Comparison of ENCODE assay signal across 2 cellular contexts in the genomic region with DNA sequence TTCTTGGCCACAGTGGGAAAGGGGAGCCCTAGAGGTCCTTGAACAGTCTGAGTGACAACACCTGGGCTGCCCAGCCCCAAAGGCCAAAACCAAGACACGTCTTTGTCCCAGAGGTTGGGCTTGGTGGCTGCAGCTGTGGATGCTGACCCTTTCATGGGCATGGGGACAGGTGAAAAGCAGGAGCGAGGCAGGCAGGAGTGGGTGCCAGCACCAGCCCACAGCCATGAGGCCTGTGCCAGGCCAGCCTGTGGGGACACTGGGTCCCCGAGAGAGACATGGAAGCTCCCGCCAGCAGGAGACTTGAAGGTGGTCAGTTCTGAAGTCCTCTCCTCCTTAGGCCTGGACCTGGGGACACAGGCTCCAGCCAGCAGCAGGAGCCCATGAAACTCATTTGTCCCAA.
TF ChIP-seq lines count a peak whose summit lies in the region.

No MANE protein-coding gene starts in this region.

TF ChIP-seq in A549, 52 proteins besides CTCF, POLR2A, EP300 and RAD21:
- TF ChIP-seq RNF2 (IDR thresholded peaks at IDR 0.05; ENCODE audit: borderline replicate concordance, low read depth) (no peak), CBX2 (IDR thresholded peaks at IDR 0.05; ENCODE audit: borderline replicate concordance, low read depth) (no peak), JUNB (IDR thresholded peaks at IDR 0.05) (no peak), NPAS2 (CRISPR knock-in tag; IDR thresholded peaks at IDR 0.05; ENCODE audit: borderline replicate concordance) (no peak), CBX8 (IDR thresholded peaks at IDR 0.05) (no peak), FOSB (CRISPR knock-in tag; IDR thresholded peaks at IDR 0.05) (no peak), CHD2 (IDR thresholded peaks at IDR 0.05; ENCODE audit: low read length, partially characterized antibody) (no peak), TP53 (CRISPR knock-in tag; IDR thresholded peaks at IDR 0.05) (no peak), MAFK (IDR thresholded peaks at IDR 0.05; ENCODE audit: partially characterized antibody) (no peak), JUN (IDR thresholded peaks at IDR 0.05) (no peak), TFCP2L1 (CRISPR knock-in tag; IDR thresholded peaks at IDR 0.05) (no peak), SREBF2 (IDR thresholded peaks at IDR 0.05) (no peak), CHD4 (IDR thresholded peaks at IDR 0.05; ENCODE audit: borderline replicate concordance) (no peak), ESRRA (IDR thresholded peaks at IDR 0.05; ENCODE audit: borderline replicate concordance, low read length) (no peak), RARB (CRISPR knock-in tag; IDR thresholded peaks at IDR 0.05) (no peak)
- TF ChIP-seq, protein P1, sequence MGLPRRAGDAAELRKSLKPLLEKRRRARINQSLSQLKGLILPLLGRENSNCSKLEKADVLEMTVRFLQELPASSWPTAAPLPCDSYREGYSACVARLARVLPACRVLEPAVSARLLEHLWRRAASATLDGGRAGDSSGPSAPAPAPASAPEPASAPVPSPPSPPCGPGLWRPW (IDR thresholded peaks at IDR 0.05) = no peak
- TF ChIP-seq, protein P2, sequence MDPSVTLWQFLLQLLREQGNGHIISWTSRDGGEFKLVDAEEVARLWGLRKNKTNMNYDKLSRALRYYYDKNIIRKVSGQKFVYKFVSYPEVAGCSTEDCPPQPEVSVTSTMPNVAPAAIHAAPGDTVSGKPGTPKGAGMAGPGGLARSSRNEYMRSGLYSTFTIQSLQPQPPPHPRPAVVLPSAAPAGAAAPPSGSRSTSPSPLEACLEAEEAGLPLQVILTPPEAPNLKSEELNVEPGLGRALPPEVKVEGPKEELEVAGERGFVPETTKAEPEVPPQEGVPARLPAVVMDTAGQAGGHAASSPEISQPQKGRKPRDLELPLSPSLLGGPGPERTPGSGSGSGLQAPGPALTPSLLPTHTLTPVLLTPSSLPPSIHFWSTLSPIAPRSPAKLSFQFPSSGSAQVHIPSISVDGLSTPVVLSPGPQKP (IDR thresholded peaks at IDR 0.05; ENCODE audit: low read depth, low read length) = no peak
- TF ChIP-seq, protein P3, sequence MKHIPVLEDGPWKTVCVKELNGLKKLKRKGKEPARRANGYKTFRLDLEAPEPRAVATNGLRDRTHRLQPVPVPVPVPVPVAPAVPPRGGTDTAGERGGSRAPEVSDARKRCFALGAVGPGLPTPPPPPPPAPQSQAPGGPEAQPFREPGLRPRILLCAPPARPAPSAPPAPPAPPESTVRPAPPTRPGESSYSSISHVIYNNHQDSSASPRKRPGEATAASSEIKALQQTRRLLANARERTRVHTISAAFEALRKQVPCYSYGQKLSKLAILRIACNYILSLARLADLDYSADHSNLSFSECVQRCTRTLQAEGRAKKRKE (CRISPR knock-in tag; IDR thresholded peaks at IDR 0.05; ENCODE audit: low read depth) = no peak
- TF ChIP-seq, protein P4, sequence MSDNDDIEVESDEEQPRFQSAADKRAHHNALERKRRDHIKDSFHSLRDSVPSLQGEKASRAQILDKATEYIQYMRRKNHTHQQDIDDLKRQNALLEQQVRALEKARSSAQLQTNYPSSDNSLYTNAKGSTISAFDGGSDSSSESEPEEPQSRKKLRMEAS (IDR thresholded peaks at IDR 0.05) = no peak
- TF ChIP-seq, protein P5, sequence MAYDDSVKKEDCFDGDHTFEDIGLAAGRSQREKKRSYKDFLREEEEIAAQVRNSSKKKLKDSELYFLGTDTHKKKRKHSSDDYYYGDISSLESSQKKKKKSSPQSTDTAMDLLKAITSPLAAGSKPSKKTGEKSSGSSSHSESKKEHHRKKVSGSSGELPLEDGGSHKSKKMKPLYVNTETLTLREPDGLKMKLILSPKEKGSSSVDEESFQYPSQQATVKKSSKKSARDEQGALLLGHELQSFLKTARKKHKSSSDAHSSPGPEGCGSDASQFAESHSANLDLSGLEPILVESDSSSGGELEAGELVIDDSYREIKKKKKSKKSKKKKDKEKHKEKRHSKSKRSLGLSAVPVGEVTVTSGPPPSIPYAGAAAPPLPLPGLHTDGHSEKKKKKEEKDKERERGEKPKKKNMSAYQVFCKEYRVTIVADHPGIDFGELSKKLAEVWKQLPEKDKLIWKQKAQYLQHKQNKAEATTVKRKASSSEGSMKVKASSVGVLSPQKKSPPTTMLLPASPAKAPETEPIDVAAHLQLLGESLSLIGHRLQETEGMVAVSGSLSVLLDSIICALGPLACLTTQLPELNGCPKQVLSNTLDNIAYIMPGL (CRISPR knock-in tag; IDR thresholded peaks at IDR 0.05; ENCODE audit: borderline replicate concordance) = no peak

TF ChIP-seq in IMR-90, 13 proteins besides CTCF, POLR2A, EP300 and RAD21 (continued from another document):
- TF ChIP-seq MAZ (IDR thresholded peaks at IDR 0.05; ENCODE audit: borderline replicate concordance, low read depth, low read length) = no peak
- no peak for TF ChIP-seq BHLHE40 (IDR thresholded peaks at IDR 0.05; ENCODE audit: low read depth, low read length)
- TF ChIP-seq MAFK (IDR thresholded peaks at IDR 0.05; ENCODE audit: low read depth, low read length) = no peak
- no peak for TF ChIP-seq CEBPB (IDR thresholded peaks at IDR 0.05; ENCODE audit: low read depth, low read length)
- no peak for TF ChIP-seq CHD1 (IDR thresholded peaks at IDR 0.05; ENCODE audit: low read depth, low read length)
- TF ChIP-seq, protein P2 (IDR thresholded peaks at IDR 0.05; ENCODE audit: borderline replicate concordance, low read depth, low read length) = no peak
- TF ChIP-seq, protein P6, sequence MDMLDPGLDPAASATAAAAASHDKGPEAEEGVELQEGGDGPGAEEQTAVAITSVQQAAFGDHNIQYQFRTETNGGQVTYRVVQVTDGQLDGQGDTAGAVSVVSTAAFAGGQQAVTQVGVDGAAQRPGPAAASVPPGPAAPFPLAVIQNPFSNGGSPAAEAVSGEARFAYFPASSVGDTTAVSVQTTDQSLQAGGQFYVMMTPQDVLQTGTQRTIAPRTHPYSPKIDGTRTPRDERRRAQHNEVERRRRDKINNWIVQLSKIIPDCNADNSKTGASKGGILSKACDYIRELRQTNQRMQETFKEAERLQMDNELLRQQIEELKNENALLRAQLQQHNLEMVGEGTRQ (IDR thresholded peaks at IDR 0.05; ENCODE audit: low read depth, low read length) = no peak
- TF ChIP-seq FOS (IDR thresholded peaks at IDR 0.05; ENCODE audit: low read depth, low read length) = no peak
- no peak for TF ChIP-seq SMC3 (IDR thresholded peaks at IDR 0.05; ENCODE audit: low read depth, low read length)
- no peak for TF ChIP-seq MXI1 (IDR thresholded peaks at IDR 0.05; ENCODE audit: borderline replicate concordance, low read depth, low read length)
- TF ChIP-seq NFE2L2 (IDR thresholded peaks at IDR 0.05; ENCODE audit: low read depth, low read length) = no peak
- TF ChIP-seq RFX5 (IDR thresholded peaks at IDR 0.05; ENCODE audit: low read depth, low read length) = no peak
